In the genomic region with DNA sequence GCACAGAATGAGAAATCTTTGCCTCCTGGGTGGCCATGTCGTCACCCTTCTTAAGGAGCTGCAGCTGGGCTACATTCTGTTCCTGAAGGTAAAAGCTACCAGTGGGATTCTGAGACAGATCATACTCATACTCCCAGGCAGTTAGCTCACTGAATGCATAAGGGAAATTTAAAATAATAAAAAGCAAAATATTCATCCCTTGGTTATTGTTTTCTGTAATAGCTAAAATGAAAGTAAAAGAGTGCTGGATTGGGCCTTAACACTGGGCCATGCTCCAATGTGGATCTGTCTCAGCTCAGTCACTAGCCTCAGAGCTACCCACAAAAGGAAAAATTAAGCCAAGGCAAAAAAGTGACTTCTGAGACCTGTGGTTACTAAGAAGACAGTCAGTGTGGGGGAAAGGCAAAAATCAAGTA, we compare ENCODE assay signal across 13 cellular contexts. TPM values are rescaled to one million over a fixed set of nuclear protein-coding genes. Genes with fewer than 3 reads are reported as not detected.
DNase-seq lines count a peak whose midpoint lies in the region; TF ChIP-seq lines count a peak whose summit lies in the region.
"Had no signal": no experiment of that assay in that cellular context is flagged by ENCODE, and none has a peak within 500 bp of the region (broad histone marks: within the 10 kb centered on the region; RNA-seq: fewer than 3 reads in every experiment).

No MANE protein-coding gene starts in this region.

- no peaks in the 10 kb centered on the region for H3K9me2 ChIP-seq in GM23248 (ENCODE audit: insufficient read depth)

- H4K20me1 ChIP-seq in GM23248 (ENCODE audit: insufficient read depth): no peaks in the 10 kb centered on the region

- H3K4me3 Mint-ChIP-seq in activated CD4-positive, alpha-beta T cell treated with anti-CD3 and anti-CD28 coated beads, Interleukin-2, amount 10 ng/mL, durations not matched to agents 7 days and 5 days: peak overlapping the region; percentile 70

- peaks cover 11% of the 10 kb centered on the region for H3K9me3 Mint-ChIP-seq in activated CD4-positive, alpha-beta T cell treated with anti-CD3 and anti-CD28 coated beads, Interleukin-2, amount 10 ng/mL, durations not matched to agents 7 days and 5 days

- H3K36me3 ChIP-seq in GM23248 (ENCODE audit: low read depth) (no peaks in the 10 kb centered on the region), skeletal muscle tissue (ENCODE audit: control insufficient read depth in 3 of 3, insufficient read depth in 3 of 3, low read length in 3 of 3) (no peaks in the 10 kb centered on the region)
- H3K36me3 ChIP-seq: HAP-1 had no signal

- in situ Hi-C loops in GM23248 (cut with MboI): no loop called here

- peak; percentile 71 for DNase-seq in GM23248
- peak; percentile 22 for DNase-seq in activated CD4-positive, alpha-beta T cell treated with anti-CD3 and anti-CD28 coated beads, Interleukin-2, amount 10 ng/mL, durations not matched to agents 7 days and 5 days
- DNase-seq in fibroblast of villous mesenchyme (ENCODE audit: low read depth): peak; percentile 17
- DNase-seq in SKM-1 treated with dmso at 0.1 percent for 144 hours (lab: John Stamatoyannopoulos, UW; ENCODE audit: unreplicated experiment): no peak
- DNase-seq in globus pallidus (ENCODE audit: low spot score): no peak
- DNase-seq in anterior cingulate cortex (lab: John Stamatoyannopoulos, UW): no peak
- no peak for DNase-seq in GM03348 (ENCODE audit: low spot score)
- DNase-seq: DMS79, NCI-H2107, SHP77 had no signal

- H3K4me2 ChIP-seq in GM23248 (ENCODE audit: unreplicated experiment): peak overlapping the region; percentile 85
- H3K4me2 ChIP-seq: smooth muscle cell had no signal

- H3K9ac ChIP-seq in GM23248 (peak overlapping the region; percentile 73), skeletal muscle tissue (ENCODE audit: low read depth in 1 of 3, low read length in 3 of 3) (peak overlapping the region in 2 of 3 donors; percentile 50 to 57)

- H3K27ac Mint-ChIP-seq in activated CD4-positive, alpha-beta T cell treated with anti-CD3 and anti-CD28 coated beads, Interleukin-2, amount 10 ng/mL, durations not matched to agents 7 days and 5 days: peak overlapping the region; percentile 98

- CTCF ChIA-PET in activated CD4-positive, alpha-beta T cell treated with anti-CD3 and anti-CD28 coated beads, Interleukin-2, amount 10 ng/mL, durations not matched to agents 7 days and 5 days (lab: Charles Lee): interaction anchor here (0.7 to 2.0 kb wide), 5 partner anchors 10 to 130 kb away, joined by 3 to 8 read pairs (median 4); no protein-coding TSS in a partner anchor

- H3K79me2 ChIP-seq in GM23248 (ENCODE audit: insufficient read depth): no peaks in the 10 kb centered on the region

- peak overlapping the region; percentile 84 for H2AFZ ChIP-seq in GM23248

- H3F3A ChIP-seq in GM23248 (ENCODE audit: insufficient read depth): no peaks in the 10 kb centered on the region

- TF ChIP-seq CTCF in fibroblast of villous mesenchyme (IDR thresholded peaks at IDR 0.05; ENCODE audit: insufficient read depth, low read depth, low read length): no peak

- POLR2A ChIA-PET in activated CD4-positive, alpha-beta T cell treated with anti-CD3 and anti-CD28 coated beads, Interleukin-2, amount 10 ng/mL, durations not matched to agents 7 days and 5 days (lab: Charles Lee): interaction anchor here (1.0 kb wide), 1 partner anchor 16 kb away, joined by 6 read pairs; no protein-coding TSS in a partner anchor

- 5% methylated on average over 1 of the region's 1 CpG for WGBS in GM23248 (ENCODE audit: low coverage in 1 of 2, low lambda C conversion rate in 2 of 2, missing lambda C conversion rate in 2 of 2), 2 experiments

- H3K9me3 ChIP-seq in GM23248 (ENCODE audit: low read depth): no peaks in the 10 kb centered on the region
- H3K9me3 ChIP-seq in skeletal muscle tissue (ENCODE audit: control insufficient read depth in 3 of 3, low read length in 3 of 3): no peaks in the 10 kb centered on the region

- H3K4me3 ChIP-seq in GM23248: peak overlapping the region; percentile 66
- no peak overlapping the region for H3K4me3 ChIP-seq in fibroblast of villous mesenchyme (ENCODE audit: low read depth, low read length)
- H3K4me3 ChIP-seq in skeletal muscle tissue (ENCODE audit: low read length in 3 of 3): peak overlapping the region; percentile 44 to 53 (median 48)
- H3K4me3 ChIP-seq: HAP-1, smooth muscle cell had no signal

- peaks cover 2% of the 10 kb centered on the region for H3K27me3 Mint-ChIP-seq in activated CD4-positive, alpha-beta T cell treated with anti-CD3 and anti-CD28 coated beads, Interleukin-2, amount 10 ng/mL, durations not matched to agents 7 days and 5 days

- H3K4me1 ChIP-seq in GM23248 (ENCODE audit: insufficient read depth) (peaks cover 11% of the 10 kb centered on the region), skeletal muscle tissue (ENCODE audit: control insufficient read depth in 3 of 3, insufficient read depth in 3 of 3, low read length in 3 of 3) (peaks cover 0 to 5% (median 4%) of the 10 kb centered on the region in 3 donors)

- H3K27me3 ChIP-seq in GM23248 (replicated peaks; ENCODE audit: insufficient read depth) (no peaks in the 10 kb centered on the region), skeletal muscle tissue (ENCODE audit: control insufficient read depth in 3 of 3, insufficient read depth in 3 of 3, low read length in 3 of 3) (no peaks in the 10 kb centered on the region)

- peaks cover 35% of the 10 kb centered on the region for H3K4me1 Mint-ChIP-seq in activated CD4-positive, alpha-beta T cell treated with anti-CD3 and anti-CD28 coated beads, Interleukin-2, amount 10 ng/mL, durations not matched to agents 7 days and 5 days

- H3K36me3 Mint-ChIP-seq in activated CD4-positive, alpha-beta T cell treated with anti-CD3 and anti-CD28 coated beads, Interleukin-2, amount 10 ng/mL, durations not matched to agents 7 days and 5 days (ENCODE audit: low read depth): peaks cover 12% of the 10 kb centered on the region

- H3K27ac ChIP-seq in GM23248: peak overlapping the region; percentile 69
- peak overlapping the region; percentile 34 for H3K27ac ChIP-seq in skeletal muscle tissue (ENCODE audit: low read depth, low read length)

RNA-seq across cellular contexts. Expression of a gene that starts 8.9 kb away (rescaled TPM):
- 6.5 and 6.7 TPM in 2 replicates for total RNA-seq in GM23248 (2014; rRNA removed; shearing (Covaris generic))
- 17.3 and 21.6 TPM in 2 replicates for polyA plus RNA-seq in GM23248 (2016; fragmentation: Nextera tagmentation; extraction: Ambion mirVana)
- total RNA-seq in activated CD4-positive, alpha-beta T cell treated with anti-CD3 and anti-CD28 coated beads, Interleukin-2, amount 10 ng/mL, durations not matched to agents 7 days and 5 days: 10 to 100 TPM; 10.6 to 13.2 TPM
- total RNA-seq in fibroblast of villous mesenchyme (3.5 and 4.2 TPM in 2 replicates), skeletal muscle tissue (5.7 TPM)

RNA-seq across cellular contexts. Expression of a gene that starts 18.1 kb away (rescaled TPM):
- 118 and 129 TPM in 2 replicates for total RNA-seq in GM23248 (2014; rRNA removed; shearing (Covaris generic))
- polyA plus RNA-seq in GM23248 (2016; fragmentation: Nextera tagmentation; extraction: Ambion mirVana): 48.7 and 49.9 TPM in 2 replicates
- total RNA-seq in activated CD4-positive, alpha-beta T cell treated with anti-CD3 and anti-CD28 coated beads, Interleukin-2, amount 10 ng/mL, durations not matched to agents 7 days and 5 days: 100 to 1,000 TPM; 116 to 124 TPM
- total RNA-seq in fibroblast of villous mesenchyme (66.7 and 75.1 TPM in 2 replicates), skeletal muscle tissue (38.1 TPM)

Comparison
In these comparisons a context has a peak if more than half of its experiments do, and no peak if none do; other contexts are left out.
1. DNase-seq: peak in GM23248 (single experiment), activated CD4-positive, alpha-beta T cell treated with anti-CD3 and anti-CD28 coated beads, Interleukin-2, amount 10 ng/mL, durations not matched to agents 7 days and 5 days (single experiment) and fibroblast of villous mesenchyme (single experiment); none in SKM-1 treated with dmso at 0.1 percent for 144 hours (single experiment), globus pallidus (single experiment), anterior cingulate cortex (0 of 58) and GM03348 (single experiment).